1 cellular context compared by ENCODE assay signal in the genomic region with DNA sequence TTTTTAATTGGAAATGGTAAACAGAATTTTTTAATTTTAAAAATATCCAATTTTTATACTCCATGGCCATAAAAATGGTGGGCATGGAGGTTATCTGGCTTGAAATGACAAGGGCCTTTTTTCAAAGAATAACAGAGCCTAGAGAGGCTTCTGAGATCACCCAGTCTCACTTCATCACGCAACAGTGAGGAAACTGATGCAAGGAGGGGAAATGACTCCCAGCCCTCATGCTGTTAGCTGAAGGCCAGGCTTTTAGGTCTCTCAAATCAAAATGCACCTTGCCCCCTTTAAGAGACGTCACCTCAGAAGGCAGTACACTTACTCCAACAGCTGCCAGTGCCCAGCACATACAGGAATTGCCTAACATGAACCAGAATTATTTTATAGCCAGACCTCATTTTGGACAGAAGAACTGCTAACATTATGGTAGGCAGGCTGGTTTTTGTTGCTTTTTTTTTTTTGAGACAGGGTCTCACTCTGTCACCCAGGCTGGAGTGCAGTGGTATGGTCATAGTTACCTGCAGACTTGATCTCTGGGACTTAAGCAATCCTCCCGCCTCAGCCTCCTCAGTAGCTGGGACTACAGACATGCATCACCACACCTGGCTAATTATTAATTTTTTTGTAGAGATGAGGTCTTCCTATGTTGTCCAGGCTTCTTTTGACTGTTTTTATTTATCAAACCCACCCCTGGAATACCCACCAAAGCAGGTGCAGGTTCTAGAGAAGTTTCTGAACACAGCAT.
A peak's percentile ranks its signal among the peaks of the same experiment; 100 is the strongest.
TF ChIP-seq lines count a peak whose summit lies in the region.

No MANE protein-coding gene starts in this region.

TF ChIP-seq in K562, 482 proteins besides CTCF, POLR2A, EP300 and RAD21 (continued from another document and continues in another):
- TF ChIP-seq, protein P1, sequence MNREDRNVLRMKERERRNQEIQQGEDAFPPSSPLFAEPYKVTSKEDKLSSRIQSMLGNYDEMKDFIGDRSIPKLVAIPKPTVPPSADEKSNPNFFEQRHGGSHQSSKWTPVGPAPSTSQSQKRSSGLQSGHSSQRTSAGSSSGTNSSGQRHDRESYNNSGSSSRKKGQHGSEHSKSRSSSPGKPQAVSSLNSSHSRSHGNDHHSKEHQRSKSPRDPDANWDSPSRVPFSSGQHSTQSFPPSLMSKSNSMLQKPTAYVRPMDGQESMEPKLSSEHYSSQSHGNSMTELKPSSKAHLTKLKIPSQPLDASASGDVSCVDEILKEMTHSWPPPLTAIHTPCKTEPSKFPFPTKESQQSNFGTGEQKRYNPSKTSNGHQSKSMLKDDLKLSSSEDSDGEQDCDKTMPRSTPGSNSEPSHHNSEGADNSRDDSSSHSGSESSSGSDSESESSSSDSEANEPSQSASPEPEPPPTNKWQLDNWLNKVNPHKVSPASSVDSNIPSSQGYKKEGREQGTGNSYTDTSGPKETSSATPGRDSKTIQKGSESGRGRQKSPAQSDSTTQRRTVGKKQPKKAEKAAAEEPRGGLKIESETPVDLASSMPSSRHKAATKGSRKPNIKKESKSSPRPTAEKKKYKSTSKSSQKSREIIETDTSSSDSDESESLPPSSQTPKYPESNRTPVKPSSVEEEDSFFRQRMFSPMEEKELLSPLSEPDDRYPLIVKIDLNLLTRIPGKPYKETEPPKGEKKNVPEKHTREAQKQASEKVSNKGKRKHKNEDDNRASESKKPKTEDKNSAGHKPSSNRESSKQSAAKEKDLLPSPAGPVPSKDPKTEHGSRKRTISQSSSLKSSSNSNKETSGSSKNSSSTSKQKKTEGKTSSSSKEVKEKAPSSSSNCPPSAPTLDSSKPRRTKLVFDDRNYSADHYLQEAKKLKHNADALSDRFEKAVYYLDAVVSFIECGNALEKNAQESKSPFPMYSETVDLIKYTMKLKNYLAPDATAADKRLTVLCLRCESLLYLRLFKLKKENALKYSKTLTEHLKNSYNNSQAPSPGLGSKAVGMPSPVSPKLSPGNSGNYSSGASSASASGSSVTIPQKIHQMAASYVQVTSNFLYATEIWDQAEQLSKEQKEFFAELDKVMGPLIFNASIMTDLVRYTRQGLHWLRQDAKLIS (CRISPR knock-in tag; IDR thresholded peaks at IDR 0.05) = no peak
- TF ChIP-seq, protein P2, sequence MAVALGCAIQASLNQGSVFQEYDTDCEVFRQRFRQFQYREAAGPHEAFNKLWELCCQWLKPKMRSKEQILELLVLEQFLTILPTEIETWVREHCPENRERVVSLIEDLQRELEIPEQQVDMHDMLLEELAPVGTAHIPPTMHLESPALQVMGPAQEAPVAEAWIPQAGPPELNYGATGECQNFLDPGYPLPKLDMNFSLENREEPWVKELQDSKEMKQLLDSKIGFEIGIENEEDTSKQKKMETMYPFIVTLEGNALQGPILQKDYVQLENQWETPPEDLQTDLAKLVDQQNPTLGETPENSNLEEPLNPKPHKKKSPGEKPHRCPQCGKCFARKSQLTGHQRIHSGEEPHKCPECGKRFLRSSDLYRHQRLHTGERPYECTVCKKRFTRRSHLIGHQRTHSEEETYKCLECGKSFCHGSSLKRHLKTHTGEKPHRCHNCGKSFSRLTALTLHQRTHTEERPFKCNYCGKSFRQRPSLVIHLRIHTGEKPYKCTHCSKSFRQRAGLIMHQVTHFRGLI (CRISPR knock-in tag; IDR thresholded peaks at IDR 0.05) = peak; percentile 54; the same call in 1 of the 2 replicates
- TF ChIP-seq, protein P3, sequence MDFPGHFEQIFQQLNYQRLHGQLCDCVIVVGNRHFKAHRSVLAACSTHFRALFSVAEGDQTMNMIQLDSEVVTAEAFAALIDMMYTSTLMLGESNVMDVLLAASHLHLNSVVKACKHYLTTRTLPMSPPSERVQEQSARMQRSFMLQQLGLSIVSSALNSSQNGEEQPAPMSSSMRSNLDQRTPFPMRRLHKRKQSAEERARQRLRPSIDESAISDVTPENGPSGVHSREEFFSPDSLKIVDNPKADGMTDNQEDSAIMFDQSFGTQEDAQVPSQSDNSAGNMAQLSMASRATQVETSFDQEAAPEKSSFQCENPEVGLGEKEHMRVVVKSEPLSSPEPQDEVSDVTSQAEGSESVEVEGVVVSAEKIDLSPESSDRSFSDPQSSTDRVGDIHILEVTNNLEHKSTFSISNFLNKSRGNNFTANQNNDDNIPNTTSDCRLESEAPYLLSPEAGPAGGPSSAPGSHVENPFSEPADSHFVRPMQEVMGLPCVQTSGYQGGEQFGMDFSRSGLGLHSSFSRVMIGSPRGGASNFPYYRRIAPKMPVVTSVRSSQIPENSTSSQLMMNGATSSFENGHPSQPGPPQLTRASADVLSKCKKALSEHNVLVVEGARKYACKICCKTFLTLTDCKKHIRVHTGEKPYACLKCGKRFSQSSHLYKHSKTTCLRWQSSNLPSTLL (IDR thresholded peaks at IDR 0.05) = no peak
- TF ChIP-seq, protein P4, sequence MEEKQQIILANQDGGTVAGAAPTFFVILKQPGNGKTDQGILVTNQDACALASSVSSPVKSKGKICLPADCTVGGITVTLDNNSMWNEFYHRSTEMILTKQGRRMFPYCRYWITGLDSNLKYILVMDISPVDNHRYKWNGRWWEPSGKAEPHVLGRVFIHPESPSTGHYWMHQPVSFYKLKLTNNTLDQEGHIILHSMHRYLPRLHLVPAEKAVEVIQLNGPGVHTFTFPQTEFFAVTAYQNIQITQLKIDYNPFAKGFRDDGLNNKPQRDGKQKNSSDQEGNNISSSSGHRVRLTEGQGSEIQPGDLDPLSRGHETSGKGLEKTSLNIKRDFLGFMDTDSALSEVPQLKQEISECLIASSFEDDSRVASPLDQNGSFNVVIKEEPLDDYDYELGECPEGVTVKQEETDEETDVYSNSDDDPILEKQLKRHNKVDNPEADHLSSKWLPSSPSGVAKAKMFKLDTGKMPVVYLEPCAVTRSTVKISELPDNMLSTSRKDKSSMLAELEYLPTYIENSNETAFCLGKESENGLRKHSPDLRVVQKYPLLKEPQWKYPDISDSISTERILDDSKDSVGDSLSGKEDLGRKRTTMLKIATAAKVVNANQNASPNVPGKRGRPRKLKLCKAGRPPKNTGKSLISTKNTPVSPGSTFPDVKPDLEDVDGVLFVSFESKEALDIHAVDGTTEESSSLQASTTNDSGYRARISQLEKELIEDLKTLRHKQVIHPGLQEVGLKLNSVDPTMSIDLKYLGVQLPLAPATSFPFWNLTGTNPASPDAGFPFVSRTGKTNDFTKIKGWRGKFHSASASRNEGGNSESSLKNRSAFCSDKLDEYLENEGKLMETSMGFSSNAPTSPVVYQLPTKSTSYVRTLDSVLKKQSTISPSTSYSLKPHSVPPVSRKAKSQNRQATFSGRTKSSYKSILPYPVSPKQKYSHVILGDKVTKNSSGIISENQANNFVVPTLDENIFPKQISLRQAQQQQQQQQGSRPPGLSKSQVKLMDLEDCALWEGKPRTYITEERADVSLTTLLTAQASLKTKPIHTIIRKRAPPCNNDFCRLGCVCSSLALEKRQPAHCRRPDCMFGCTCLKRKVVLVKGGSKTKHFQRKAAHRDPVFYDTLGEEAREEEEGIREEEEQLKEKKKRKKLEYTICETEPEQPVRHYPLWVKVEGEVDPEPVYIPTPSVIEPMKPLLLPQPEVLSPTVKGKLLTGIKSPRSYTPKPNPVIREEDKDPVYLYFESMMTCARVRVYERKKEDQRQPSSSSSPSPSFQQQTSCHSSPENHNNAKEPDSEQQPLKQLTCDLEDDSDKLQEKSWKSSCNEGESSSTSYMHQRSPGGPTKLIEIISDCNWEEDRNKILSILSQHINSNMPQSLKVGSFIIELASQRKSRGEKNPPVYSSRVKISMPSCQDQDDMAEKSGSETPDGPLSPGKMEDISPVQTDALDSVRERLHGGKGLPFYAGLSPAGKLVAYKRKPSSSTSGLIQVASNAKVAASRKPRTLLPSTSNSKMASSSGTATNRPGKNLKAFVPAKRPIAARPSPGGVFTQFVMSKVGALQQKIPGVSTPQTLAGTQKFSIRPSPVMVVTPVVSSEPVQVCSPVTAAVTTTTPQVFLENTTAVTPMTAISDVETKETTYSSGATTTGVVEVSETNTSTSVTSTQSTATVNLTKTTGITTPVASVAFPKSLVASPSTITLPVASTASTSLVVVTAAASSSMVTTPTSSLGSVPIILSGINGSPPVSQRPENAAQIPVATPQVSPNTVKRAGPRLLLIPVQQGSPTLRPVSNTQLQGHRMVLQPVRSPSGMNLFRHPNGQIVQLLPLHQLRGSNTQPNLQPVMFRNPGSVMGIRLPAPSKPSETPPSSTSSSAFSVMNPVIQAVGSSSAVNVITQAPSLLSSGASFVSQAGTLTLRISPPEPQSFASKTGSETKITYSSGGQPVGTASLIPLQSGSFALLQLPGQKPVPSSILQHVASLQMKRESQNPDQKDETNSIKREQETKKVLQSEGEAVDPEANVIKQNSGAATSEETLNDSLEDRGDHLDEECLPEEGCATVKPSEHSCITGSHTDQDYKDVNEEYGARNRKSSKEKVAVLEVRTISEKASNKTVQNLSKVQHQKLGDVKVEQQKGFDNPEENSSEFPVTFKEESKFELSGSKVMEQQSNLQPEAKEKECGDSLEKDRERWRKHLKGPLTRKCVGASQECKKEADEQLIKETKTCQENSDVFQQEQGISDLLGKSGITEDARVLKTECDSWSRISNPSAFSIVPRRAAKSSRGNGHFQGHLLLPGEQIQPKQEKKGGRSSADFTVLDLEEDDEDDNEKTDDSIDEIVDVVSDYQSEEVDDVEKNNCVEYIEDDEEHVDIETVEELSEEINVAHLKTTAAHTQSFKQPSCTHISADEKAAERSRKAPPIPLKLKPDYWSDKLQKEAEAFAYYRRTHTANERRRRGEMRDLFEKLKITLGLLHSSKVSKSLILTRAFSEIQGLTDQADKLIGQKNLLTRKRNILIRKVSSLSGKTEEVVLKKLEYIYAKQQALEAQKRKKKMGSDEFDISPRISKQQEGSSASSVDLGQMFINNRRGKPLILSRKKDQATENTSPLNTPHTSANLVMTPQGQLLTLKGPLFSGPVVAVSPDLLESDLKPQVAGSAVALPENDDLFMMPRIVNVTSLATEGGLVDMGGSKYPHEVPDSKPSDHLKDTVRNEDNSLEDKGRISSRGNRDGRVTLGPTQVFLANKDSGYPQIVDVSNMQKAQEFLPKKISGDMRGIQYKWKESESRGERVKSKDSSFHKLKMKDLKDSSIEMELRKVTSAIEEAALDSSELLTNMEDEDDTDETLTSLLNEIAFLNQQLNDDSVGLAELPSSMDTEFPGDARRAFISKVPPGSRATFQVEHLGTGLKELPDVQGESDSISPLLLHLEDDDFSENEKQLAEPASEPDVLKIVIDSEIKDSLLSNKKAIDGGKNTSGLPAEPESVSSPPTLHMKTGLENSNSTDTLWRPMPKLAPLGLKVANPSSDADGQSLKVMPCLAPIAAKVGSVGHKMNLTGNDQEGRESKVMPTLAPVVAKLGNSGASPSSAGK (IDR thresholded peaks at IDR 0.05) = peak; percentile 36; the same call in 1 of the 2 replicates
- no peak for TF ChIP-seq JUNB (CRISPR knock-in tag; conservative IDR thresholded peaks at IDR 0.05)
- no peak for TF ChIP-seq NCOA4 (IDR thresholded peaks at IDR 0.05; ENCODE audit: partially characterized antibody)
- 0 out of 2 replicates have a peak, but pooled peaks have one; percentile 22 for TF ChIP-seq HIVEP1 (CRISPR knock-in tag; IDR thresholded peaks at IDR 0.05)
- TF ChIP-seq BRD9 (IDR thresholded peaks at IDR 0.05; ENCODE audit: low read depth, partially characterized antibody) = no peak
- TF ChIP-seq TRIM24 (IDR thresholded peaks at IDR 0.05) = peak; percentile 30 to 43; a peak in 2 of 4 replicates
- no peak for TF ChIP-seq ETV1 (tag; conservative IDR thresholded peaks at IDR 0.05; ENCODE audit: low read depth)
- peak; percentile 89 for TF ChIP-seq ZNF584 (CRISPR knock-in tag; IDR thresholded peaks at IDR 0.05; ENCODE audit: low read depth)
- TF ChIP-seq RBM15 (IDR thresholded peaks at IDR 0.05; ENCODE audit: insufficient read depth, low read length) = no peak
- TF ChIP-seq TGIF2 (CRISPR knock-in tag; IDR thresholded peaks at IDR 0.05) = no peak
- no peak for TF ChIP-seq ZC3H8 (IDR thresholded peaks at IDR 0.05)
- no peak for TF ChIP-seq PHF20 (IDR thresholded peaks at IDR 0.05; ENCODE audit: partially characterized antibody)
- TF ChIP-seq ZNF3 (CRISPR knock-in tag; IDR thresholded peaks at IDR 0.05) = no peak
- no peak for TF ChIP-seq ZNF133 (CRISPR knock-in tag; IDR thresholded peaks at IDR 0.05)
- TF ChIP-seq ZNF75A (CRISPR knock-in tag; IDR thresholded peaks at IDR 0.05) = no peak
- TF ChIP-seq NBN (IDR thresholded peaks at IDR 0.05; ENCODE audit: low read depth) = no peak
- no peak for TF ChIP-seq ZNF431 (CRISPR knock-in tag; IDR thresholded peaks at IDR 0.05)
- peak; percentile 80 for TF ChIP-seq L3MBTL2 (IDR thresholded peaks at IDR 0.05)
- TF ChIP-seq ZNF274 (IDR thresholded peaks at IDR 0.05; ENCODE audit: borderline replicate concordance, low read depth, low read length) = no peak
- peak; percentile 86 for TF ChIP-seq ATF7 (IDR thresholded peaks at IDR 0.05)
- no peak for TF ChIP-seq TBP (optimal IDR thresholded peaks at IDR 0.05; ENCODE audit: low read depth, low read length)
- no peak for TF ChIP-seq ELF1 (tag; IDR thresholded peaks at IDR 0.05)
- TF ChIP-seq TEAD1 (CRISPR knock-in tag; IDR thresholded peaks at IDR 0.05) = no peak
- no peak for TF ChIP-seq RFX5 (IDR thresholded peaks at IDR 0.05; ENCODE audit: low read depth, low read length)
- TF ChIP-seq CAMTA2 (CRISPR knock-in tag; conservative IDR thresholded peaks at IDR 0.05) = no peak
- TF ChIP-seq, protein P5, sequence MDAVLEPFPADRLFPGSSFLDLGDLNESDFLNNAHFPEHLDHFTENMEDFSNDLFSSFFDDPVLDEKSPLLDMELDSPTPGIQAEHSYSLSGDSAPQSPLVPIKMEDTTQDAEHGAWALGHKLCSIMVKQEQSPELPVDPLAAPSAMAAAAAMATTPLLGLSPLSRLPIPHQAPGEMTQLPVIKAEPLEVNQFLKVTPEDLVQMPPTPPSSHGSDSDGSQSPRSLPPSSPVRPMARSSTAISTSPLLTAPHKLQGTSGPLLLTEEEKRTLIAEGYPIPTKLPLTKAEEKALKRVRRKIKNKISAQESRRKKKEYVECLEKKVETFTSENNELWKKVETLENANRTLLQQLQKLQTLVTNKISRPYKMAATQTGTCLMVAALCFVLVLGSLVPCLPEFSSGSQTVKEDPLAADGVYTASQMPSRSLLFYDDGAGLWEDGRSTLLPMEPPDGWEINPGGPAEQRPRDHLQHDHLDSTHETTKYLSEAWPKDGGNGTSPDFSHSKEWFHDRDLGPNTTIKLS (IDR thresholded peaks at IDR 0.05; ENCODE audit: borderline replicate concordance, low read depth) = no peak
- TF ChIP-seq ZNF124 (CRISPR knock-in tag; IDR thresholded peaks at IDR 0.05) = no peak
- no peak for TF ChIP-seq ESRRB (CRISPR knock-in tag; IDR thresholded peaks at IDR 0.05; ENCODE audit: borderline replicate concordance)
- no peak for TF ChIP-seq RBM39 (optimal IDR thresholded peaks at IDR 0.05; ENCODE audit: low read depth, low read length)
- no peak for TF ChIP-seq KDM1A (IDR thresholded peaks at IDR 0.05)
- no peak for TF ChIP-seq ZFP36 (IDR thresholded peaks at IDR 0.05; ENCODE audit: low read depth, low read length, partially characterized antibody)
